ENCODE assay signal across 1 cellular context in the genomic region with DNA sequence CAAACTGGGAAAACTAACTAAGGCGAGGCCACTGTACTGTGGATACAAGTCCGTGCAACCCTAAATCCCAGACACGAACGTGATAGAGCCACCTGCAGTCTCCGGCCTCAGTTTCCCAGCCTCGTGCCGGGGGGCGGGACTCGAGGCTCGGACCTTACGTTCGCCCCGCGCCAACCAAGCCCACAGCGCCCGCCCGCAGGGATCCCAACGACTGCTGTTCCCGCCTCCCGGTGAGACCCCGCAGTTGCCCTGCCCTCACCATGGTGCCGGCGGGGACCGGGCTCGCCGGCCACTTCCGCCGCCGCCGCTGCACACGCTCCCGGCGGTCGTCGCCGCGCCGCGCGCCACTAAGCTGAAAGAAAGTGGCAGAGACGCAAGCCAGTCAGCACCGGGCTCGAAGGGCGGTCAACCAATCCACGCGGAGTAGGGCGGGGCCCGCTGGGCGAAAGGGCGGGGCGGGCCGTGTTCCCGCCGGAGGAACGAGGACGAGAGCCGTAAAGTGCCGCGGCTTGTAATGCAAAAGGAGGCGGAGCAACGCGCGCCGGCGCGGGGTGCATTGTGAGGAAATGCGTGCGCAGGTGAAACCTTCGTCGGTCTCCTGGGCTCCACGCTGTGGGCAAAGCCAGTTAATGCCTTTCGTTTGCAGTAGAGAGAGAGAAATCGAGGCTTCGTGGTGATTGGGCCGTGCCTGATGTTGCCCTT.
A peak's percentile ranks its signal among the peaks of the same experiment; 100 is the strongest.
TF ChIP-seq lines count a peak whose summit lies in the region.

LSM4 (minus strand) TSS at position 318 of the 702 bp plus-strand sequence; CDS start at position 262, 56 bp downstream.

TF ChIP-seq in HepG2, 621 proteins besides CTCF, POLR2A, EP300 and RAD21 (continued from another document and continues in another):
- TF ChIP-seq, protein P1, sequence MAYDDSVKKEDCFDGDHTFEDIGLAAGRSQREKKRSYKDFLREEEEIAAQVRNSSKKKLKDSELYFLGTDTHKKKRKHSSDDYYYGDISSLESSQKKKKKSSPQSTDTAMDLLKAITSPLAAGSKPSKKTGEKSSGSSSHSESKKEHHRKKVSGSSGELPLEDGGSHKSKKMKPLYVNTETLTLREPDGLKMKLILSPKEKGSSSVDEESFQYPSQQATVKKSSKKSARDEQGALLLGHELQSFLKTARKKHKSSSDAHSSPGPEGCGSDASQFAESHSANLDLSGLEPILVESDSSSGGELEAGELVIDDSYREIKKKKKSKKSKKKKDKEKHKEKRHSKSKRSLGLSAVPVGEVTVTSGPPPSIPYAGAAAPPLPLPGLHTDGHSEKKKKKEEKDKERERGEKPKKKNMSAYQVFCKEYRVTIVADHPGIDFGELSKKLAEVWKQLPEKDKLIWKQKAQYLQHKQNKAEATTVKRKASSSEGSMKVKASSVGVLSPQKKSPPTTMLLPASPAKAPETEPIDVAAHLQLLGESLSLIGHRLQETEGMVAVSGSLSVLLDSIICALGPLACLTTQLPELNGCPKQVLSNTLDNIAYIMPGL (CRISPR knock-in tag; IDR thresholded peaks at IDR 0.05; ENCODE audit: borderline replicate concordance in 1 of 2, low read depth in 1 of 2): peak; percentile 41 to 79; a peak in 2 of 4 replicates
- TF ChIP-seq PBX3 (CRISPR knock-in tag; IDR thresholded peaks at IDR 0.05; ENCODE audit: borderline replicate concordance) (no peak; the same call in 1 of the 2 replicates), KIAA2018 (CRISPR knock-in tag; IDR thresholded peaks at IDR 0.05; ENCODE audit: borderline replicate concordance) (no peak), ZNF644 (CRISPR knock-in tag; IDR thresholded peaks at IDR 0.05; ENCODE audit: low read depth) (no peak), ELF1 (CRISPR knock-in tag; IDR thresholded peaks at IDR 0.05) (peak; percentile 70), ZNF234 (CRISPR knock-in tag; conservative IDR thresholded peaks at IDR 0.05) (no peak), THAP11 (CRISPR knock-in tag; IDR thresholded peaks at IDR 0.05) (peak; percentile 90), ARID5B (CRISPR knock-in tag; IDR thresholded peaks at IDR 0.05) (peak; percentile 45; the same call in 1 of the 2 replicates), KLF12 (CRISPR knock-in tag; IDR thresholded peaks at IDR 0.05; ENCODE audit: borderline replicate concordance) (peak; percentile 38), ZNF430 (CRISPR knock-in tag; IDR thresholded peaks at IDR 0.05) (peak; percentile 78), ZKSCAN1 (IDR thresholded peaks at IDR 0.05; ENCODE audit: low read length) (no peak), HMG20A (CRISPR knock-in tag; IDR thresholded peaks at IDR 0.05; ENCODE audit: borderline replicate concordance) (no peak), ATF7-NPFF (CRISPR knock-in tag; IDR thresholded peaks at IDR 0.05; ENCODE audit: low read depth) (0 out of 2 replicates have a peak, but pooled peaks have one; percentile 72), NFE2L1 (CRISPR knock-in tag; IDR thresholded peaks at IDR 0.05; ENCODE audit: borderline replicate concordance) (no peak), ARHGAP35 (CRISPR knock-in tag; IDR thresholded peaks at IDR 0.05; ENCODE audit: borderline replicate concordance) (peak; percentile 91), RARG (CRISPR knock-in tag; IDR thresholded peaks at IDR 0.05; ENCODE audit: low read depth) (no peak), CSRNP1 (CRISPR knock-in tag; IDR thresholded peaks at IDR 0.05) (no peak), HNF1B (CRISPR knock-in tag; IDR thresholded peaks at IDR 0.05) (no peak), ZNF569 (CRISPR knock-in tag; IDR thresholded peaks at IDR 0.05; ENCODE audit: borderline replicate concordance) (no peak), SMC3 (IDR thresholded peaks at IDR 0.05; ENCODE audit: low read length) (peak; percentile 73)
- TF ChIP-seq, protein P2, sequence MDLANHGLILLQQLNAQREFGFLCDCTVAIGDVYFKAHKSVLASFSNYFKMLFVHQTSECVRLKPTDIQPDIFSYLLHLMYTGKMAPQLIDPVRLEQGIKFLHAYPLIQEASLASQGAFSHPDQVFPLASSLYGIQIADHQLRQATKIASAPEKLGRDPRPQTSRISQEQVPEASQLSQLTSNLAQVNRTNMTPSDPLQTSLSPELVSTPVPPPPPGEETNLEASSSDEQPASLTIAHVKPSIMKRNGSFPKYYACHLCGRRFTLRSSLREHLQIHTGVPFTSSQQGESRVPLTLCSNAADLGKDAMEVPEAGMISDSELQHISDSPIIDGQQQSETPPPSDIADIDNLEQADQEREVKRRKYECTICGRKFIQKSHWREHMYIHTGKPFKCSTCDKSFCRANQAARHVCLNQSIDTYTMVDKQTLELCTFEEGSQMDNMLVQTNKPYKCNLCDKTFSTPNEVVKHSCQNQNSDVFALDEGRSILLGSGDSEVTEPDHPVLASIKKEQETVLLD (CRISPR knock-in tag; IDR thresholded peaks at IDR 0.05; ENCODE audit: low read depth): peak; percentile 91
- TF ChIP-seq, protein P3, sequence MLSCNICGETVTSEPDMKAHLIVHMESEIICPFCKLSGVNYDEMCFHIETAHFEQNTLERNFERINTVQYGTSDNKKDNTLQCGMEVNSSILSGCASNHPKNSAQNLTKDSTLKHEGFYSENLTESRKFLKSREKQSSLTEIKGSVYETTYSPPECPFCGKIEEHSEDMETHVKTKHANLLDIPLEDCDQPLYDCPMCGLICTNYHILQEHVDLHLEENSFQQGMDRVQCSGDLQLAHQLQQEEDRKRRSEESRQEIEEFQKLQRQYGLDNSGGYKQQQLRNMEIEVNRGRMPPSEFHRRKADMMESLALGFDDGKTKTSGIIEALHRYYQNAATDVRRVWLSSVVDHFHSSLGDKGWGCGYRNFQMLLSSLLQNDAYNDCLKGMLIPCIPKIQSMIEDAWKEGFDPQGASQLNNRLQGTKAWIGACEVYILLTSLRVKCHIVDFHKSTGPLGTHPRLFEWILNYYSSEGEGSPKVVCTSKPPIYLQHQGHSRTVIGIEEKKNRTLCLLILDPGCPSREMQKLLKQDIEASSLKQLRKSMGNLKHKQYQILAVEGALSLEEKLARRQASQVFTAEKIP (CRISPR knock-in tag; IDR thresholded peaks at IDR 0.05; ENCODE audit: borderline replicate concordance): no peak
- TF ChIP-seq, protein P4, sequence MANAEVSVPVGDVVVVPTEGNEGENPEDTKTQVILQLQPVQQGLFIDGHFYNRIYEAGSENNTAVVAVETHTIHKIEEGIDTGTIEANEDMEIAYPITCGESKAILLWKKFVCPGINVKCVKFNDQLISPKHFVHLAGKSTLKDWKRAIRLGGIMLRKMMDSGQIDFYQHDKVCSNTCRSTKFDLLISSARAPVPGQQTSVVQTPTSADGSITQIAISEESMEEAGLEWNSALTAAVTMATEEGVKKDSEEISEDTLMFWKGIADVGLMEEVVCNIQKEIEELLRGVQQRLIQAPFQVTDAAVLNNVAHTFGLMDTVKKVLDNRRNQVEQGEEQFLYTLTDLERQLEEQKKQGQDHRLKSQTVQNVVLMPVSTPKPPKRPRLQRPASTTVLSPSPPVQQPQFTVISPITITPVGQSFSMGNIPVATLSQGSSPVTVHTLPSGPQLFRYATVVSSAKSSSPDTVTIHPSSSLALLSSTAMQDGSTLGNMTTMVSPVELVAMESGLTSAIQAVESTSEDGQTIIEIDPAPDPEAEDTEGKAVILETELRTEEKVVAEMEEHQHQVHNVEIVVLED (CRISPR knock-in tag; IDR thresholded peaks at IDR 0.05; ENCODE audit: borderline replicate concordance): peak; percentile 92
